In the genomic region with DNA sequence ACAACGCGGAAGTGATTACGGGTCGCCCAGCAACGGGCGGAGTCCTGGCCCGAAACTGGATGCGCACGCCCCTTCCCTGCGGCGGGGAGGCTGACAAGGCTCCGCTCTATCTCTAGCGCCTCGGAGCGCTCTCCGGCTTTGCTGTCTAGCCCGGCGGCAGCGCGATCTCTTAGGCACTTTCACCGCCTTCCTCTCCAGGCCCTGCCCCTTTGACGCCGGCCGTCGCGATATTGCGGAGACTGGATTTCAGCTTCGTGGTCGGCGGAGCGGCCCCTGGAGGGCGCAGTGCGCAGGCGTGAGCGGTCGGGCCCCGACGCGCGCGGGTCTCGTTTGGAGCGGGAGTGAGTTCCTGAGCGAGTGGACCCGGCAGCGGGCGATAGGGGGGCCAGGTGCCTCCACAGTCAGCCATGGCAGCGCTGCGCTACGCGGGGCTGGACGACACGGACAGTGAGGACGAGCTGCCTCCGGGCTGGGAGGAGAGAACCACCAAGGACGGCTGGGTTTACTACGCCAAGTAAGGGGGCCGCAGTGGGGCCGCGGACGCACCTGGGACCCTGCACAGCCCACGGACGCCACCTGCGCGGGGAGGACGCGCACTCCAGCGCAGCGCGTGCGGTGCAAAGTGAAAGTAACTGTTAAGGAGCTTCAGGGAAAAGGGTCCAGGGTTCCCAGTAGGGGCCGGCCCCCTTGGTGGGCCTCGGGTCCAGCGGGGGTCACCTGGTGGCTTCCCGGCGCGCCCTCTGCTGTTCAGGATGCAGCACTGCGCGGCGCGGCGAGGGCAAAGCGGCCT, we compare ENCODE assay signal across 1 cellular context.
A peak's percentile ranks its signal among the peaks of the same experiment; 100 is the strongest.
TF ChIP-seq lines count a peak whose summit lies in the region.

Gene WWOX (plus strand): TSS at position 283 of the 790 bp plus-strand sequence.

TF ChIP-seq in HepG2, 621 proteins besides CTCF, POLR2A, EP300 and RAD21 (continued from another document and continues in another):
- TF ChIP-seq ATF4 (CRISPR knock-in tag; IDR thresholded peaks at IDR 0.05) (no peak), ZSCAN25 (CRISPR knock-in tag; IDR thresholded peaks at IDR 0.05) (peak; percentile 69; the same call in 1 of the 2 replicates), ZNF564 (CRISPR knock-in tag; IDR thresholded peaks at IDR 0.05) (peak; percentile 27; the same call in 1 of the 2 replicates), ELF3 (CRISPR knock-in tag; IDR thresholded peaks at IDR 0.05) (peak; percentile 89), KAT8 (CRISPR knock-in tag; IDR thresholded peaks at IDR 0.05) (peak; percentile 91), HNF4A (CRISPR knock-in tag; IDR thresholded peaks at IDR 0.05) (peak; percentile 69), NKX3-1 (CRISPR knock-in tag; IDR thresholded peaks at IDR 0.05) (peak; percentile 84), GLMP (CRISPR knock-in tag; IDR thresholded peaks at IDR 0.05; ENCODE audit: borderline replicate concordance) (no peak), ZNF883 (CRISPR knock-in tag; IDR thresholded peaks at IDR 0.05; ENCODE audit: not compliant biosample characterization) (peak; percentile 95), TRIM24 (CRISPR knock-in tag; IDR thresholded peaks at IDR 0.05) (no peak), CSRNP1 (CRISPR knock-in tag; IDR thresholded peaks at IDR 0.05) (peak; percentile 86), TFDP2 (CRISPR knock-in tag; IDR thresholded peaks at IDR 0.05) (peak; percentile 85; the same call in 1 of the 2 replicates), SNAPC4 (CRISPR knock-in tag; IDR thresholded peaks at IDR 0.05) (peak; percentile 33; the same call in 1 of the 2 replicates), IKZF4 (CRISPR knock-in tag; IDR thresholded peaks at IDR 0.05; ENCODE audit: borderline replicate concordance, low read depth, not compliant biosample characterization) (peak; percentile 24), ATF6 (CRISPR knock-in tag; conservative IDR thresholded peaks at IDR 0.05) (no peak; the same call in 1 of the 2 replicates), NFYC (CRISPR knock-in tag; IDR thresholded peaks at IDR 0.05) (peak; percentile 88), ZSCAN12 (CRISPR knock-in tag; IDR thresholded peaks at IDR 0.05) (no peak), NFRKB (IDR thresholded peaks at IDR 0.05) (no peak), MYC (CRISPR knock-in tag; IDR thresholded peaks at IDR 0.05; ENCODE audit: borderline replicate concordance) (peak; percentile 92), IRF2 (CRISPR knock-in tag; IDR thresholded peaks at IDR 0.05) (peak; percentile 79), NFE2 (CRISPR knock-in tag; IDR thresholded peaks at IDR 0.05) (no peak), NFKBIZ (CRISPR knock-in tag; IDR thresholded peaks at IDR 0.05) (peak; percentile 21; the same call in 1 of the 2 replicates), ZNF530 (CRISPR knock-in tag; IDR thresholded peaks at IDR 0.05; ENCODE audit: low read depth) (no peak), ZNF180 (CRISPR knock-in tag; IDR thresholded peaks at IDR 0.05; ENCODE audit: borderline replicate concordance, low read depth) (no peak), KAT2B (IDR thresholded peaks at IDR 0.05; ENCODE audit: borderline replicate concordance, low read depth, low read length) (no peak), PCBP2 (optimal IDR thresholded peaks at IDR 0.05; ENCODE audit: low read depth, low read length, poor library complexity, severe bottlenecking) (no peak), JUN (CRISPR knock-in tag; IDR thresholded peaks at IDR 0.05) (peak; percentile 14; the same call in 1 of the 2 replicates), ZNF619 (CRISPR knock-in tag; IDR thresholded peaks at IDR 0.05) (peak; percentile 99), ZNF570 (CRISPR knock-in tag; IDR thresholded peaks at IDR 0.05; ENCODE audit: borderline replicate concordance) (0 out of 2 replicates have a peak, but pooled peaks have one; percentile 73), ZNF567 (CRISPR knock-in tag; IDR thresholded peaks at IDR 0.05; ENCODE audit: borderline replicate concordance) (peak; percentile 92), ZNF563 (CRISPR knock-in tag; IDR thresholded peaks at IDR 0.05) (peak; percentile 92), ZNF441 (CRISPR knock-in tag; IDR thresholded peaks at IDR 0.05; ENCODE audit: borderline replicate concordance) (peak; percentile 95)
- TF ChIP-seq, protein P1, sequence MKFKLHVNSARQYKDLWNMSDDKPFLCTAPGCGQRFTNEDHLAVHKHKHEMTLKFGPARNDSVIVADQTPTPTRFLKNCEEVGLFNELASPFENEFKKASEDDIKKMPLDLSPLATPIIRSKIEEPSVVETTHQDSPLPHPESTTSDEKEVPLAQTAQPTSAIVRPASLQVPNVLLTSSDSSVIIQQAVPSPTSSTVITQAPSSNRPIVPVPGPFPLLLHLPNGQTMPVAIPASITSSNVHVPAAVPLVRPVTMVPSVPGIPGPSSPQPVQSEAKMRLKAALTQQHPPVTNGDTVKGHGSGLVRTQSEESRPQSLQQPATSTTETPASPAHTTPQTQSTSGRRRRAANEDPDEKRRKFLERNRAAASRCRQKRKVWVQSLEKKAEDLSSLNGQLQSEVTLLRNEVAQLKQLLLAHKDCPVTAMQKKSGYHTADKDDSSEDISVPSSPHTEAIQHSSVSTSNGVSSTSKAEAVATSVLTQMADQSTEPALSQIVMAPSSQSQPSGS (CRISPR knock-in tag; IDR thresholded peaks at IDR 0.05) = peak; percentile 94
- TF ChIP-seq, protein P2, sequence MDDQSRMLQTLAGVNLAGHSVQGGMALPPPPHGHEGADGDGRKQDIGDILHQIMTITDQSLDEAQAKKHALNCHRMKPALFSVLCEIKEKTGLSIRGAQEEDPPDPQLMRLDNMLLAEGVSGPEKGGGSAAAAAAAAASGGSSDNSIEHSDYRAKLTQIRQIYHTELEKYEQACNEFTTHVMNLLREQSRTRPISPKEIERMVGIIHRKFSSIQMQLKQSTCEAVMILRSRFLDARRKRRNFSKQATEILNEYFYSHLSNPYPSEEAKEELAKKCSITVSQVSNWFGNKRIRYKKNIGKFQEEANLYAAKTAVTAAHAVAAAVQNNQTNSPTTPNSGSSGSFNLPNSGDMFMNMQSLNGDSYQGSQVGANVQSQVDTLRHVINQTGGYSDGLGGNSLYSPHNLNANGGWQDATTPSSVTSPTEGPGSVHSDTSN (CRISPR knock-in tag; IDR thresholded peaks at IDR 0.05; ENCODE audit: borderline replicate concordance) = no peak
- TF ChIP-seq, protein P3, sequence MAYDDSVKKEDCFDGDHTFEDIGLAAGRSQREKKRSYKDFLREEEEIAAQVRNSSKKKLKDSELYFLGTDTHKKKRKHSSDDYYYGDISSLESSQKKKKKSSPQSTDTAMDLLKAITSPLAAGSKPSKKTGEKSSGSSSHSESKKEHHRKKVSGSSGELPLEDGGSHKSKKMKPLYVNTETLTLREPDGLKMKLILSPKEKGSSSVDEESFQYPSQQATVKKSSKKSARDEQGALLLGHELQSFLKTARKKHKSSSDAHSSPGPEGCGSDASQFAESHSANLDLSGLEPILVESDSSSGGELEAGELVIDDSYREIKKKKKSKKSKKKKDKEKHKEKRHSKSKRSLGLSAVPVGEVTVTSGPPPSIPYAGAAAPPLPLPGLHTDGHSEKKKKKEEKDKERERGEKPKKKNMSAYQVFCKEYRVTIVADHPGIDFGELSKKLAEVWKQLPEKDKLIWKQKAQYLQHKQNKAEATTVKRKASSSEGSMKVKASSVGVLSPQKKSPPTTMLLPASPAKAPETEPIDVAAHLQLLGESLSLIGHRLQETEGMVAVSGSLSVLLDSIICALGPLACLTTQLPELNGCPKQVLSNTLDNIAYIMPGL (CRISPR knock-in tag; IDR thresholded peaks at IDR 0.05; ENCODE audit: borderline replicate concordance in 1 of 2, low read depth in 1 of 2) = peak; percentile 86 to 99
- TF ChIP-seq, protein P4, sequence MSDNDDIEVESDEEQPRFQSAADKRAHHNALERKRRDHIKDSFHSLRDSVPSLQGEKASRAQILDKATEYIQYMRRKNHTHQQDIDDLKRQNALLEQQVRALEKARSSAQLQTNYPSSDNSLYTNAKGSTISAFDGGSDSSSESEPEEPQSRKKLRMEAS (IDR thresholded peaks at IDR 0.05) = peak; percentile 71
- TF ChIP-seq, protein P5, sequence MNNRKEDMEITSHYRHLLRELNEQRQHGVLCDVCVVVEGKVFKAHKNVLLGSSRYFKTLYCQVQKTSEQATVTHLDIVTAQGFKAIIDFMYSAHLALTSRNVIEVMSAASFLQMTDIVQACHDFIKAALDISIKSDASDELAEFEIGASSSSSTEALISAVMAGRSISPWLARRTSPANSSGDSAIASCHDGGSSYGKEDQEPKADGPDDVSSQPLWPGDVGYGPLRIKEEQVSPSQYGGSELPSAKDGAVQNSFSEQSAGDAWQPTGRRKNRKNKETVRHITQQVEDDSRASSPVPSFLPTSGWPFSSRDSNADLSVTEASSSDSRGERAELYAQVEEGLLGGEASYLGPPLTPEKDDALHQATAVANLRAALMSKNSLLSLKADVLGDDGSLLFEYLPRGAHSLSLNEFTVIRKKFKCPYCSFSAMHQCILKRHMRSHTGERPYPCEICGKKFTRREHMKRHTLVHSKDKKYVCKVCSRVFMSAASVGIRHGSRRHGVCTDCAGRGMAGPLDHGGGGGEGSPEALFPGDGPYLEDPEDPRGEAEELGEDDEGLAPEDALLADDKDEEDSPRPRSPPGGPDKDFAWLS (CRISPR knock-in tag; IDR thresholded peaks at IDR 0.05; ENCODE audit: borderline replicate concordance) = peak; percentile 98
